In the genomic region with DNA sequence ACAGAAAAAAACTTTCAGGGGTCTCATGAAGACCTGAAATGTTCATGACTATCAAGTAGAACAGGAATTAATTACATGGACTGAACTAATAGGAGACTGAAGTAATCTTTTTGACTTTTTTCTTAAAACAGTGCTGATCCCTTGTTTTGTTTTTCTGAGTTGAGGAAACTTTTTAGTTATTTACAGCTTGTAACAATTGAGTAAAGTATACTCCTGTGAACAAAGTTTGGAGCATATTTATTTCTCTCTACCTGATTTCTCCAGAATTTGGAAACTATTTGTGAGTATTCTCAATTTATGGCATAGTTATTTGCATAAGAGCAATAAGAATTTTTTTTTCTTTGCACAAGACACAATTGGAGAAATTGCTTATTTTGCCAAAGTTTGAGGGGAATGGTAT, we compare ENCODE assay signal across 28 cellular contexts.
"Had no signal": no experiment of that assay in that cellular context is flagged by ENCODE, and none has a peak within 500 bp of the region (broad histone marks: within the 10 kb centered on the region; RNA-seq: fewer than 3 reads in every experiment).

No MANE protein-coding gene starts in this region.

- ATAC-seq: left colon; left lung; lower lobe of right lung; mucosa of descending colon; naive thymus-derived CD4-positive, alpha-beta T cell; natural killer cell treated with Interleukin-12 subunit alpha and Interleukin-12 subunit beta and Interleukin-15 and Interleukin-18, amount 100 ng/mL, for 72 hours; right lobe of liver; stimulated activated memory B cell treated with anti-CD40 and anti-IgM and Interleukin-4, amounts not matched to agents 10 μg/mL and 1 μg/mL and 100 μg/mL, for 72 hours; stimulated activated naive CD8-positive, alpha-beta T cell treated with anti-CD3 and anti-CD28 coated beads, Interleukin-15, amount 100 ng/mL, for 72 hours had no signal

- H3K9me3 ChIP-seq: lower lobe of right lung, ovary, right lobe of liver, uterus had no signal

- DNase-seq: hypothalamus; immature natural killer cell; kidney; left colon; left lung; lower lobe of right lung; mammary epithelial cell; midbrain; mucosa of descending colon; naive thymus-derived CD4-positive, alpha-beta T cell; ovary; right lobe of liver; stimulated activated CD4-positive, alpha-beta T cell treated with anti-CD3 and anti-CD28 coated beads, Interleukin-1b, Interleukin-23, amount 100 ng/mL, for 48 hours; stimulated activated CD4-positive, alpha-beta T cell treated with anti-CD3 and anti-CD28 coated beads, Interleukin-2, amount 100 ng/mL, for 48 hours; stimulated activated CD4-positive, alpha-beta T cell treated with anti-CD3 and anti-CD28 coated beads, Interleukin-4, amount 100 ng/mL, for 4 hours; stimulated activated CD8-positive, alpha-beta memory T cell treated with anti-CD3 and anti-CD28 coated beads, Interleukin-4, amount 100 ng/mL, for 48 hours; stimulated activated naive CD4-positive, alpha-beta T cell treated with Interleukin-2 at 50 U/mL for 16 hours; stimulated activated naive CD8-positive, alpha-beta T cell treated with anti-CD3 and anti-CD28 coated beads, Interleukin-15, amount 100 ng/mL, for 72 hours; substantia nigra; uterus had no signal

- H3K27ac ChIP-seq: left lung, lower lobe of right lung, ovary, right atrium auricular region, right lobe of liver, tibial nerve, uterus had no signal

- H3K4me1 ChIP-seq: left lung, lower lobe of right lung, right atrium auricular region, right lobe of liver, tibial nerve, uterus had no signal

- H3K4me3 Mint-ChIP-seq: immature natural killer cell; naive thymus-derived CD4-positive, alpha-beta T cell; natural killer cell treated with Interleukin-12 subunit alpha and Interleukin-12 subunit beta and Interleukin-15 and Interleukin-18, amount 100 ng/mL, for 72 hours; stimulated activated memory B cell treated with anti-CD40 and anti-IgM and Interleukin-4, amounts not matched to agents 10 μg/mL and 1 μg/mL and 100 μg/mL, for 72 hours; stimulated activated naive CD8-positive, alpha-beta T cell treated with anti-CD3 and anti-CD28 coated beads, Interleukin-15, amount 100 ng/mL, for 72 hours; type B pancreatic cell had no signal

- H3K4me3 ChIP-seq: left lung, lower lobe of right lung, mucosa of descending colon, ovary, right atrium auricular region, right lobe of liver, smooth muscle cell, tibial nerve, uterus had no signal

- H3K36me3 Mint-ChIP-seq: immature natural killer cell; naive thymus-derived CD4-positive, alpha-beta T cell; stimulated activated memory B cell treated with anti-CD40 and anti-IgM and Interleukin-4, amounts not matched to agents 10 μg/mL and 1 μg/mL and 100 μg/mL, for 72 hours had no signal

- H3K27me3 ChIP-seq: left lung, ovary, right atrium auricular region, right lobe of liver, tibial nerve, uterus had no signal

- H3K27ac Mint-ChIP-seq: immature natural killer cell; naive thymus-derived CD4-positive, alpha-beta T cell; natural killer cell treated with Interleukin-12 subunit alpha and Interleukin-12 subunit beta and Interleukin-15 and Interleukin-18, amount 100 ng/mL, for 72 hours; progenitor cell of endocrine pancreas; stimulated activated memory B cell treated with anti-CD40 and anti-IgM and Interleukin-4, amounts not matched to agents 10 μg/mL and 1 μg/mL and 100 μg/mL, for 72 hours; stimulated activated naive CD8-positive, alpha-beta T cell treated with anti-CD3 and anti-CD28 coated beads, Interleukin-15, amount 100 ng/mL, for 72 hours; type B pancreatic cell had no signal

- FAIRE-seq: islet of Langerhans, kidney had no signal

- H3K4me1 Mint-ChIP-seq: immature natural killer cell; naive thymus-derived CD4-positive, alpha-beta T cell; stimulated activated memory B cell treated with anti-CD40 and anti-IgM and Interleukin-4, amounts not matched to agents 10 μg/mL and 1 μg/mL and 100 μg/mL, for 72 hours; stimulated activated naive CD8-positive, alpha-beta T cell treated with anti-CD3 and anti-CD28 coated beads, Interleukin-15, amount 100 ng/mL, for 72 hours had no signal

- H3K27me3 Mint-ChIP-seq: naive thymus-derived CD4-positive, alpha-beta T cell; natural killer cell treated with Interleukin-12 subunit alpha and Interleukin-12 subunit beta and Interleukin-15 and Interleukin-18, amount 100 ng/mL, for 72 hours; progenitor cell of endocrine pancreas; stimulated activated memory B cell treated with anti-CD40 and anti-IgM and Interleukin-4, amounts not matched to agents 10 μg/mL and 1 μg/mL and 100 μg/mL, for 72 hours; stimulated activated naive CD8-positive, alpha-beta T cell treated with anti-CD3 and anti-CD28 coated beads, Interleukin-15, amount 100 ng/mL, for 72 hours; type B pancreatic cell had no signal

- H3K36me3 ChIP-seq: left lung, lower lobe of right lung, ovary, right atrium auricular region, right lobe of liver, tibial nerve, uterus had no signal
